In genomic region chr5:33433303-33434255, GRCh38 we compare ENCODE assay signal across 18 cellular contexts. TPM values are rescaled to one million over a fixed set of nuclear protein-coding genes. Genes with fewer than 3 reads are reported as not detected.
A peak's percentile ranks its signal among the peaks of the same experiment; 100 is the strongest.
DNase-seq lines count a peak whose midpoint lies in the region; ATAC-seq and TF ChIP-seq lines count a peak whose summit lies in the region.
"Had no signal": no experiment of that assay in that cellular context is flagged by ENCODE, and none has a peak within 500 bp of the region (broad histone marks: within the 10 kb centered on the region; RNA-seq: fewer than 3 reads in every experiment).

No MANE protein-coding gene starts in this region.

- H3K36me3 ChIP-seq in adipocyte (ENCODE audit: control insufficient read depth, insufficient read depth, low read length, severe bottlenecking) = no peaks in the 10 kb centered on the region
- H3K36me3 ChIP-seq in osteoblast (ENCODE audit: insufficient read depth, low read length) = no peaks in the 10 kb centered on the region
- no peaks in the 10 kb centered on the region for H3K36me3 ChIP-seq in body of pancreas (replicated peaks in 1 of 2; ENCODE audit: insufficient read depth in 1 of 2, low read depth in 2 of 2)
- H3K36me3 ChIP-seq in suprapubic skin = no peaks in the 10 kb centered on the region

- 71% methylated on average over 4 of the region's 4 CpGs for WGBS in body of pancreas, 2 donors
- 58% methylated on average over 4 of the region's 4 CpGs for WGBS in suprapubic skin

- H3K27me3 ChIP-seq in adipocyte (replicated peaks; ENCODE audit: control insufficient read depth, insufficient read depth, low read length) (no peaks in the 10 kb centered on the region), osteoblast (ENCODE audit: insufficient read depth, low read length) (no peaks in the 10 kb centered on the region), body of pancreas (no peaks in the 10 kb centered on the region), suprapubic skin (peaks cover 1% of the 10 kb centered on the region)
- H3K27me3 ChIP-seq: testis had no signal

- no peak overlapping the region for H3K4me3 ChIP-seq in adipocyte (ENCODE audit: low read length)
- no peak overlapping the region for H3K4me3 ChIP-seq in fibroblast of villous mesenchyme (ENCODE audit: low read depth, low read length)
- H3K4me3 ChIP-seq in osteoblast (ENCODE audit: insufficient read depth, low read length) = no peak overlapping the region
- no peak overlapping the region for H3K4me3 ChIP-seq in body of pancreas
- no peak overlapping the region for H3K4me3 ChIP-seq in suprapubic skin
- H3K4me3 ChIP-seq: testis had no signal

- peaks cover 3% of the 10 kb centered on the region for H3K79me2 ChIP-seq in osteoblast (ENCODE audit: insufficient read depth, low read length)

- TF ChIP-seq EP300 in suprapubic skin (IDR thresholded peaks at IDR 0.05) = no peak

- no peak overlapping the region for H3K9ac ChIP-seq in adipocyte (ENCODE audit: low read length)

- no peak for TF ChIP-seq CTCF in fibroblast of villous mesenchyme (IDR thresholded peaks at IDR 0.05; ENCODE audit: insufficient read depth, low read depth, low read length)
- TF ChIP-seq CTCF in osteoblast (IDR thresholded peaks at IDR 0.05; ENCODE audit: extremely low read depth, low read depth, low read length) = no peak
- TF ChIP-seq CTCF in body of pancreas (IDR thresholded peaks at IDR 0.05) = no peak
- no peak for TF ChIP-seq CTCF in suprapubic skin (IDR thresholded peaks at IDR 0.05)

- H4K20me1 ChIP-seq in osteoblast (ENCODE audit: insufficient read depth, low read length) = no peaks in the 10 kb centered on the region

- H3K9me3 ChIP-seq in adipocyte (ENCODE audit: control insufficient read depth, low read length) (no peaks in the 10 kb centered on the region), osteoblast (ENCODE audit: low read depth, low read length) (no peaks in the 10 kb centered on the region), body of pancreas (no peaks in the 10 kb centered on the region), suprapubic skin (no peaks in the 10 kb centered on the region)
- H3K9me3 ChIP-seq: testis had no signal

- no peak overlapping the region for H3K4me2 ChIP-seq in osteoblast (ENCODE audit: insufficient read depth, low read length)

- H3K27ac ChIP-seq in osteoblast (ENCODE audit: low read depth, low read length) = no peak overlapping the region
- no peak overlapping the region for H3K27ac ChIP-seq in body of pancreas
- H3K27ac ChIP-seq in suprapubic skin = no peak overlapping the region
- H3K27ac ChIP-seq: testis had no signal

- TF ChIP-seq POLR2A in body of pancreas (IDR thresholded peaks at IDR 0.05) = no peak
- TF ChIP-seq POLR2A in suprapubic skin (IDR thresholded peaks at IDR 0.05) = no peak

- H3K4me1 ChIP-seq in adipocyte (ENCODE audit: control insufficient read depth, insufficient read depth, low read length) (peaks cover 14% of the 10 kb centered on the region), osteoblast (ENCODE audit: insufficient read depth, low read length) (no peaks in the 10 kb centered on the region), body of pancreas (no peaks in the 10 kb centered on the region), suprapubic skin (peaks cover 3% of the 10 kb centered on the region)
- H3K4me1 ChIP-seq: testis had no signal

- DNase-seq in GM03348 (ENCODE audit: low spot score) = peak; percentile 21
- DNase-seq in adipocyte (ENCODE audit: low read depth) = peak; percentile 56
- DNase-seq in fibroblast of villous mesenchyme (ENCODE audit: low read depth) = peak; percentile 84
- no peak for DNase-seq in osteoblast (ENCODE audit: insufficient read length, low spot score, missing footprints)
- no peak for DNase-seq in body of pancreas
- DNase-seq in suprapubic skin (ENCODE audit: low spot score in 2 of 2) = no peak
- DNase-seq in NCI-H2029 treated with DMSO at 0.1 percent for 48 hours (lab: John Stamatoyannopoulos, UW) = no peak
- DNase-seq: activated naive CD4-positive, alpha-beta T cell treated with Interleukin-2 at 50 U/mL for 16 hours; activated T-cell treated with anti-CD3 and anti-CD28 coated beads, Interleukin-2, amount 50 U/mL, for 4 hours; H7; MM.1S; naive thymus-derived CD8-positive, alpha-beta T cell; NCI-H1694; NCI-H345; NCI-H82; Right ventricle myocardium superior; testis had no signal

- peak overlapping the region; percentile 10 for H2AFZ ChIP-seq in osteoblast (ENCODE audit: low read length)

- ATAC-seq in body of pancreas (no peak), GM19328 (IDR thresholded peaks at IDR 0.05; ENCODE audit: unreplicated experiment) (no peak)
- ATAC-seq: activated T-cell treated with anti-CD3 and anti-CD28 coated beads, Interleukin-2, amount 50 U/mL, for 4 hours; naive thymus-derived CD8-positive, alpha-beta T cell had no signal

- intact Hi-C loops in body of pancreas (cut with DNase I) = loop anchor here (2.0 kb wide), 1 partner anchor 499 kb away; no protein-coding TSS in a partner anchor

RNA-seq across cellular contexts. Expression of gene TARS1, which starts 7.2 kb away (rescaled TPM):
- total RNA-seq in fibroblast of villous mesenchyme (288 and 293 TPM in 2 replicates), osteoblast (305 and 353 TPM in 2 replicates), body of pancreas (10 to 100 TPM; 38.4 to 52.1 TPM), suprapubic skin (10 to 100 TPM; 30.0 to 60.0 (median 39.2) TPM)

Comparison
In these comparisons a context has a peak if more than half of its experiments do, and no peak if none do; other contexts are left out.
1. DNase-seq: peak in GM03348 (single experiment), adipocyte (single experiment) and fibroblast of villous mesenchyme (single experiment); none in osteoblast (single experiment), body of pancreas (0 of 4), suprapubic skin (0 of 2) and NCI-H2029 treated with DMSO at 0.1 percent for 48 hours (single experiment).